ENCODE assay signal across 1 cellular context in genomic region chr5:5616247-5616895, GRCh38.
A peak's percentile ranks its signal among the peaks of the same experiment; 100 is the strongest.
TF ChIP-seq lines count a peak whose summit lies in the region.

No MANE protein-coding gene starts in this region.

TF ChIP-seq in K562, 482 proteins besides CTCF, POLR2A, EP300 and RAD21 (continued from another document and continues in another):
- TF ChIP-seq NR2C2 (CRISPR knock-in tag; IDR thresholded peaks at IDR 0.05), result no peak
- no peak; the same call in 1 of the 2 replicates for TF ChIP-seq NR2C2 (tag; IDR thresholded peaks at IDR 0.05)
- 0 out of 2 replicates have a peak, but pooled peaks have one; percentile 31 for TF ChIP-seq VEZF1 (CRISPR knock-in tag; IDR thresholded peaks at IDR 0.05)
- no peak for TF ChIP-seq NCOA1 (IDR thresholded peaks at IDR 0.05; ENCODE audit: low read depth)
- TF ChIP-seq COPS2 (conservative IDR thresholded peaks at IDR 0.05), result no peak
- TF ChIP-seq RBM39 (optimal IDR thresholded peaks at IDR 0.05; ENCODE audit: low read depth, low read length), result no peak
- no peak for TF ChIP-seq HNRNPK (IDR thresholded peaks at IDR 0.05; ENCODE audit: low read depth, low read length, poor library complexity, severe bottlenecking)
- TF ChIP-seq SNIP1 (IDR thresholded peaks at IDR 0.05; ENCODE audit: low read depth), result no peak
- no peak for TF ChIP-seq KDM2B (CRISPR knock-in tag; IDR thresholded peaks at IDR 0.05)
- TF ChIP-seq PHTF2 (CRISPR knock-in tag; IDR thresholded peaks at IDR 0.05), result no peak
- no peak for TF ChIP-seq MCM3 (IDR thresholded peaks at IDR 0.05)
- TF ChIP-seq RUNX1 (IDR thresholded peaks at IDR 0.05; ENCODE audit: low read depth), result no peak
- no peak for TF ChIP-seq GATAD2B (IDR thresholded peaks at IDR 0.05; ENCODE audit: borderline replicate concordance)
- no peak for TF ChIP-seq CHD1 (IDR thresholded peaks at IDR 0.05; ENCODE audit: low read length)
- no peak for TF ChIP-seq SMAD2 (IDR thresholded peaks at IDR 0.05; ENCODE audit: low read depth, low read length)
- no peak for TF ChIP-seq ZNF778 (CRISPR knock-in tag; IDR thresholded peaks at IDR 0.05)
- TF ChIP-seq SLC30A9 (CRISPR knock-in tag; IDR thresholded peaks at IDR 0.05), result no peak
- peak; percentile 69; the same call in 1 of the 2 replicates for TF ChIP-seq SMARCA4 (IDR thresholded peaks at IDR 0.05)
- peak in 1 of 2 experiments; percentile 35; a peak in 1 of 4 replicates for TF ChIP-seq RCOR1 (IDR thresholded peaks at IDR 0.05; ENCODE audit: borderline replicate concordance in 1 of 2, low read depth in 2 of 2, low read length in 2 of 2)
- no peak for TF ChIP-seq BRF1 (IDR thresholded peaks at IDR 0.05; ENCODE audit: borderline replicate concordance, extremely low read depth, insufficient read length)
- peak; percentile 41; the same call in 1 of the 2 replicates for TF ChIP-seq FOSL1 (tag; conservative IDR thresholded peaks at IDR 0.05)
- no peak for TF ChIP-seq U2AF1 (optimal IDR thresholded peaks at IDR 0.05; ENCODE audit: low read depth, low read length)
- no peak for TF ChIP-seq ETV6 (IDR thresholded peaks at IDR 0.05; ENCODE audit: borderline replicate concordance in 1 of 2, low read depth in 2 of 2, low read length in 1 of 2)
- TF ChIP-seq ETV6 (CRISPR knock-in tag; IDR thresholded peaks at IDR 0.05; ENCODE audit: borderline replicate concordance), result no peak
- peak; percentile 69 for TF ChIP-seq ARID1B (IDR thresholded peaks at IDR 0.05)
- TF ChIP-seq CGGBP1 (CRISPR knock-in tag; IDR thresholded peaks at IDR 0.05), result no peak
- TF ChIP-seq GTF2A2 (tag; IDR thresholded peaks at IDR 0.05), result no peak
- TF ChIP-seq TFAP4 (CRISPR knock-in tag; IDR thresholded peaks at IDR 0.05; ENCODE audit: borderline replicate concordance), result no peak
- no peak for TF ChIP-seq RHOXF2B (CRISPR knock-in tag; conservative IDR thresholded peaks at IDR 0.05)
- no peak for TF ChIP-seq TCF7 (IDR thresholded peaks at IDR 0.05; ENCODE audit: borderline replicate concordance)
- no peak for TF ChIP-seq RB1 (IDR thresholded peaks at IDR 0.05; ENCODE audit: low read depth)
- no peak for TF ChIP-seq HNRNPL (IDR thresholded peaks at IDR 0.05; ENCODE audit: low read depth, low read length)
- TF ChIP-seq ZFP36 (IDR thresholded peaks at IDR 0.05; ENCODE audit: low read depth, low read length, partially characterized antibody), result no peak
- TF ChIP-seq ZNF561 (CRISPR knock-in tag; conservative IDR thresholded peaks at IDR 0.05), result no peak
- no peak for TF ChIP-seq POU5F1 (IDR thresholded peaks at IDR 0.05; ENCODE audit: borderline replicate concordance, low read depth, low read length, partially characterized antibody)
- TF ChIP-seq SFPQ (IDR thresholded peaks at IDR 0.05; ENCODE audit: low read depth, low read length), result no peak
- no peak for TF ChIP-seq FOS (IDR thresholded peaks at IDR 0.05; ENCODE audit: extremely low read depth, insufficient read length)
- TF ChIP-seq SMAD1 (IDR thresholded peaks at IDR 0.05; ENCODE audit: low read depth, low read length, partially characterized antibody), result no peak
- no peak for TF ChIP-seq SMARCA5 (IDR thresholded peaks at IDR 0.05)
- TF ChIP-seq TGIF2 (CRISPR knock-in tag; IDR thresholded peaks at IDR 0.05), result no peak
- no peak for TF ChIP-seq ZNF445 (CRISPR knock-in tag; IDR thresholded peaks at IDR 0.05; ENCODE audit: low read depth)
- no peak for TF ChIP-seq MBD1 (CRISPR knock-in tag; IDR thresholded peaks at IDR 0.05)
- TF ChIP-seq ZNF133 (CRISPR knock-in tag; IDR thresholded peaks at IDR 0.05), result no peak
- no peak for TF ChIP-seq SRSF3 (IDR thresholded peaks at IDR 0.05; ENCODE audit: insufficient read depth, low read length)
- no peak for TF ChIP-seq THAP12 (CRISPR knock-in tag; IDR thresholded peaks at IDR 0.05)
- TF ChIP-seq GTF2F1 (IDR thresholded peaks at IDR 0.05; ENCODE audit: low read depth, low read length), result no peak
- no peak for TF ChIP-seq ZNF444 (CRISPR knock-in tag; IDR thresholded peaks at IDR 0.05)
- TF ChIP-seq SREBF1 (IDR thresholded peaks at IDR 0.05; ENCODE audit: borderline replicate concordance, low read depth, low read length), result no peak
- TF ChIP-seq NCOR1 (IDR thresholded peaks at IDR 0.05), result peak; percentile 33; the same call in 1 of the 2 replicates
- no peak for TF ChIP-seq DNMT1 (IDR thresholded peaks at IDR 0.05)
- peak; percentile 26; the same call in 1 of the 2 replicates for TF ChIP-seq SMAD4 (CRISPR knock-in tag; conservative IDR thresholded peaks at IDR 0.05)
- no peak for TF ChIP-seq ZNF134 (CRISPR knock-in tag; conservative IDR thresholded peaks at IDR 0.05)
- TF ChIP-seq MTA1 (IDR thresholded peaks at IDR 0.05; ENCODE audit: borderline replicate concordance), result no peak
- no peak for TF ChIP-seq ZNF551 (CRISPR knock-in tag; IDR thresholded peaks at IDR 0.05)
- no peak for TF ChIP-seq GATAD2A (IDR thresholded peaks at IDR 0.05)
- no peak for TF ChIP-seq HDAC6 (IDR thresholded peaks at IDR 0.05; ENCODE audit: low read depth, low read length)
- TF ChIP-seq MYBL2 (IDR thresholded peaks at IDR 0.05; ENCODE audit: low read depth), result no peak
- no peak for TF ChIP-seq MYBL2 (CRISPR knock-in tag; IDR thresholded peaks at IDR 0.05; ENCODE audit: borderline replicate concordance)
- no peak for TF ChIP-seq POLR2AphosphoS2 (IDR thresholded peaks at IDR 0.05; ENCODE audit: low read length)
- TF ChIP-seq NCOA2 (IDR thresholded peaks at IDR 0.05; ENCODE audit: partially characterized antibody in 2 of 2), result no peak
- TF ChIP-seq ZNF695 (CRISPR knock-in tag; IDR thresholded peaks at IDR 0.05), result no peak
- TF ChIP-seq KLF16 (IDR thresholded peaks at IDR 0.05), result peak; percentile 52; the same call in 1 of the 2 replicates
- no peak for TF ChIP-seq IRF9 (tag; IDR thresholded peaks at IDR 0.05)
- TF ChIP-seq ZBTB9 (CRISPR knock-in tag; IDR thresholded peaks at IDR 0.05), result no peak
- no peak for TF ChIP-seq GTF2E2 (tag; IDR thresholded peaks at IDR 0.05)
- no peak for TF ChIP-seq DPF2 (IDR thresholded peaks at IDR 0.05)
- TF ChIP-seq E2F6 (IDR thresholded peaks at IDR 0.05; ENCODE audit: borderline replicate concordance in 1 of 2, extremely low read depth in 1 of 2, insufficient read depth in 1 of 2, insufficient read length in 1 of 2, low read depth in 1 of 2, low read length in 1 of 2, poor library complexity in 1 of 2, severe bottlenecking in 1 of 2), result no peak
- TF ChIP-seq SMARCB1 (IDR thresholded peaks at IDR 0.05; ENCODE audit: insufficient read length, low read depth), result no peak
